ENCODE assay signal across 13 cellular contexts in the genomic region with DNA sequence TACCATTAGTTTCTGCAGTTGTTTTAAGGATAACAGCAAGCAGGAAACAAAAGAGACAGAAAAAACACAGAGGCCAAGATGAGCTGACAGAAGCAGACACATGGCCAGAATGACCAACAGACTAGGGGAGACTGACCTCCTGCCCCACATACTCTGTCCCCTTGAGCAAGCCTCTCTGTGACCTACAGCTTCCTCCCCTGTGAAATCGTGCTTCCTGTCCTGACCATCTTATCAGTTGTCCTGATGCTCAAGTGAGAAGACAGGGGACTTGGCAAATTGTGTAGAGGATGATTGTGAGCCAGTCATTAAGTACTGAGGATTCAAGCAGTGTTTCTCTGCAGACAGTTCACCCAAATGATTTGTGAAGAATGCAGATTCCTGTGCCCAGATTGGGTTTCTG.
"Had no signal": no experiment of that assay in that cellular context is flagged by ENCODE, and none has a peak within 500 bp of the region (broad histone marks: within the 10 kb centered on the region; RNA-seq: fewer than 3 reads in every experiment).

No MANE protein-coding gene starts in this region.

- H3K27ac ChIP-seq: breast epithelium, heart left ventricle, pancreas had no signal

- H3K9me3 ChIP-seq: breast epithelium, heart left ventricle, left lung, pancreas had no signal

- H3K4me3 Mint-ChIP-seq: activated naive CD4-positive, alpha-beta T cell treated with anti-CD3 and anti-CD28 coated beads, Interleukin-2, amount 50 U/mL, for 24 hours had no signal

- H3K27me3 ChIP-seq: breast epithelium, heart left ventricle, left lung, pancreas had no signal

- H3K9me3 Mint-ChIP-seq: activated naive CD4-positive, alpha-beta T cell treated with anti-CD3 and anti-CD28 coated beads, Interleukin-2, amount 50 U/mL, for 24 hours had no signal

- H3K27me3 Mint-ChIP-seq: activated naive CD4-positive, alpha-beta T cell treated with anti-CD3 and anti-CD28 coated beads, Interleukin-2, amount 50 U/mL, for 24 hours had no signal

- DNase-seq: activated CD4-positive, alpha-beta T cell treated with anti-CD3 and anti-CD28 coated beads for 1 hour; activated CD4-positive, alpha-beta T cell treated with anti-CD3 and anti-CD28 coated beads, Interleukin-2, amount 50 U/mL, for 48 hours; activated CD8-positive, alpha-beta memory T cell treated with anti-CD3 and anti-CD28 coated beads, Interleukin-2, amount 50 U/mL, for 48 hours; amygdala; foreskin melanocyte; heart left ventricle; left lung; mesenchymal stem cell; pancreas; stimulated activated CD4-positive, alpha-beta T cell treated with anti-CD3 and anti-CD28 coated beads, Interleukin-4, amount 100 ng/mL, for 4 hours had no signal

- H3K4me3 ChIP-seq: breast epithelium, heart left ventricle, left lung, pancreas, skin epidermis had no signal

- ATAC-seq: heart left ventricle, left lung, pancreas had no signal

- H3K27ac Mint-ChIP-seq: activated naive CD4-positive, alpha-beta T cell treated with anti-CD3 and anti-CD28 coated beads, Interleukin-2, amount 50 U/mL, for 24 hours had no signal

- H3K4me1 ChIP-seq: breast epithelium, pancreas had no signal
